22 cellular contexts compared by ENCODE assay signal in the genomic region with DNA sequence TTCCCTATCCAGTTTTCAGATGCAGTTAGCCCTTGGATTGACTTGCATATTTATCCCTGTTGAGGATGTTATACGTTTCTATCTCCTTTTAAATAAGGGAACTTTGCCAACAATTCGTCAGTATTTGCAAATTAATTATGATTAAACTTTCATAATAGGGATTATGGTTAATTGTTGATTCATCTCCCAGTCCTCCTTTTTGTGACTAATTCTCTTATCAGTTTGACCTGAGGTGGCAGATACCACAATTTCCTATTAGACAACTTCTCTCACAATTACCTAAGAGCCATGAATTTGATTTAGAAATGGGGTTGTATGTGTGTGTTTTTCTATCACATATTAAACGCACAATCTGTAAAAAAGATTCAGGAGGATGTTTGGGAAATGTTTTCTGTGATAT.
DNase-seq lines count a peak whose midpoint lies in the region; ATAC-seq and TF ChIP-seq lines count a peak whose summit lies in the region.
"Had no signal": no experiment of that assay in that cellular context is flagged by ENCODE, and none has a peak within 500 bp of the region (broad histone marks: within the 10 kb centered on the region; RNA-seq: fewer than 3 reads in every experiment).

No MANE protein-coding gene starts in this region.

- no peaks in the 10 kb centered on the region for H3K79me2 ChIP-seq in PC-9 (ENCODE audit: low read depth)
- H3K79me2 ChIP-seq in trophoblast cell (ENCODE audit: control insufficient read depth, insufficient read depth, low read length, poor library complexity), result no peaks in the 10 kb centered on the region

- no peak overlapping the region for H2AK5ac ChIP-seq in trophoblast cell (ENCODE audit: low read length)

- no peak overlapping the region for H3K9ac ChIP-seq in trophoblast cell (ENCODE audit: low read length)
- H3K9ac ChIP-seq: KMS-11 had no signal

- no peak overlapping the region for H3K18ac ChIP-seq in trophoblast cell (ENCODE audit: low read length)

- no peak overlapping the region for H3K23ac ChIP-seq in trophoblast cell (ENCODE audit: low read length)

- H3K4me3 ChIP-seq in left ventricle myocardium inferior (no peak overlapping the region), right cardiac atrium (ENCODE audit: low read length) (no peak overlapping the region), PC-9 (no peak overlapping the region), epithelial cell of esophagus (ENCODE audit: low read length) (no peak overlapping the region), trophoblast cell (ENCODE audit: low read depth, low read length) (no peak overlapping the region)
- H3K4me3 ChIP-seq: SJSA1 had no signal

- CTCF ChIA-PET in PC-9 (lab: Charles Lee), result no interaction called here

- H4K91ac ChIP-seq in trophoblast cell (ENCODE audit: low read depth, low read length), result no peak overlapping the region

- H3K4me1 ChIP-seq in left ventricle myocardium inferior (peaks cover 28% of the 10 kb centered on the region), right cardiac atrium (ENCODE audit: control insufficient read depth, insufficient read depth, low read length) (no peaks in the 10 kb centered on the region), PC-9 (replicated peaks; ENCODE audit: insufficient read depth) (peaks cover 8% of the 10 kb centered on the region), trophoblast cell (ENCODE audit: control insufficient read depth in 1 of 2, insufficient read depth in 2 of 2, low read length in 2 of 2) (no peaks in the 10 kb centered on the region)

- WGBS in right cardiac atrium, result 21% methylated on average over 3 of the region's 3 CpGs
- no CpG with 5 or more reads among the region's 3 CpGs for WGBS in trophoblast cell (ENCODE audit: extremely low coverage, insufficient coverage, insufficient read length)

- no peak overlapping the region for H2BK12ac ChIP-seq in trophoblast cell (ENCODE audit: low read length)

- H3K27me3 ChIP-seq in left ventricle myocardium inferior (ENCODE audit: low read depth) (no peaks in the 10 kb centered on the region), right cardiac atrium (ENCODE audit: control insufficient read depth, insufficient read depth) (no peaks in the 10 kb centered on the region), PC-9 (ENCODE audit: insufficient read depth, low read depth) (no peaks in the 10 kb centered on the region), trophoblast cell (ENCODE audit: insufficient read depth, low read length) (no peaks in the 10 kb centered on the region)
- H3K27me3 ChIP-seq: SJSA1 had no signal

- H3K79me1 ChIP-seq in trophoblast cell (ENCODE audit: low read length), result no peaks in the 10 kb centered on the region

- H2AFZ ChIP-seq in PC-9 (peak overlapping the region; percentile 17; the same call in 1 of the 2 replicates), trophoblast cell (ENCODE audit: insufficient read depth, low read length, poor library complexity) (no peak overlapping the region)

- peak overlapping the region; percentile 7 for H3K27ac ChIP-seq in left ventricle myocardium inferior (replicated peaks)
- no peak overlapping the region for H3K27ac ChIP-seq in right cardiac atrium (ENCODE audit: low read length)
- no peak overlapping the region for H3K27ac ChIP-seq in PC-9
- H3K27ac ChIP-seq in trophoblast cell (ENCODE audit: low read depth, low read length), result no peak overlapping the region
- H3K27ac ChIP-seq: KMS-11, SJSA1 had no signal

- H3K4ac ChIP-seq in trophoblast cell (ENCODE audit: low read depth, low read length), result no peak overlapping the region

- H4K12ac ChIP-seq in trophoblast cell (ENCODE audit: low read depth, low read length), result no peak overlapping the region

- intact Hi-C loops in left ventricle myocardium inferior (cut with micrococcal nuclease) (no loop called here), right cardiac atrium (cut with DNase I) (no loop called here), PC-9 (cut with micrococcal nuclease; ENCODE audit: unreplicated experiment) (no loop called here)

- H4K20me1 ChIP-seq in PC-9 (ENCODE audit: insufficient read depth), result no peaks in the 10 kb centered on the region

- no peaks in the 10 kb centered on the region for H3K4me1 Mint-ChIP-seq in activated T-helper 17 cell treated with anti-CD3 and anti-CD28 coated beads, Interleukin-2, amount 50 U/mL, for 72 hours
- H3K4me1 Mint-ChIP-seq: B cell, CD14-positive monocyte had no signal

- no peaks in the 10 kb centered on the region for H3K36me3 Mint-ChIP-seq in activated T-helper 17 cell treated with anti-CD3 and anti-CD28 coated beads, Interleukin-2, amount 50 U/mL, for 72 hours (ENCODE audit: low read depth)
- H3K36me3 Mint-ChIP-seq: CD14-positive monocyte had no signal

- no peak overlapping the region for H3K4me3 Mint-ChIP-seq in activated T-helper 17 cell treated with anti-CD3 and anti-CD28 coated beads, Interleukin-2, amount 50 U/mL, for 72 hours
- H3K4me3 Mint-ChIP-seq: B cell, CD14-positive monocyte had no signal

- H3K36me3 ChIP-seq in left ventricle myocardium inferior, result peaks cover 50% of the 10 kb centered on the region
- H3K36me3 ChIP-seq in PC-9 (ENCODE audit: low read depth), result no peaks in the 10 kb centered on the region
- H3K36me3 ChIP-seq in trophoblast cell (ENCODE audit: control insufficient read depth in 1 of 2, insufficient read depth in 2 of 2, low read length in 2 of 2), result no peaks in the 10 kb centered on the region
- H3K36me3 ChIP-seq: SJSA1 had no signal

- H3K4me2 ChIP-seq in PC-9, result 0 out of 2 replicates have a peak overlapping the region, but pooled peaks have one; percentile 2
- H3K4me2 ChIP-seq in trophoblast cell (ENCODE audit: low read length), result no peak overlapping the region
- H3K4me2 ChIP-seq: KMS-11 had no signal

- no peak for DNase-seq in left ventricle myocardium inferior
- no peak for DNase-seq in right cardiac atrium
- no peak for DNase-seq in PC-9
- peak; percentile 12 for DNase-seq in epithelial cell of esophagus (ENCODE audit: low read depth)
- DNase-seq in DMS 273 treated with DMSO at 0.1 percent for 48 hours (lab: John Stamatoyannopoulos, UW), result no peak
- no peak for DNase-seq in trophoblast cell
- DNase-seq: DMS53, EL, GF-D8, IMR-90, NCI-H1417 treated with DMSO at 0.1 percent for 48 hours, NCI-H2029 treated with DMSO at 0.1 percent for 48 hours, NCI-H2171, NCI-H446, NCI-H526 treated with DMSO at 0.1 percent for 48 hours, OCI-M1 had no signal

- H3K27me3 Mint-ChIP-seq in activated T-helper 17 cell treated with anti-CD3 and anti-CD28 coated beads, Interleukin-2, amount 50 U/mL, for 72 hours, result peaks cover 19% of the 10 kb centered on the region
- H3K27me3 Mint-ChIP-seq: B cell had no signal

- H3F3A ChIP-seq in PC-9 (ENCODE audit: insufficient read depth, low read depth), result no peaks in the 10 kb centered on the region

- H3K14ac ChIP-seq in trophoblast cell (ENCODE audit: low read length), result no peak overlapping the region

- no peak overlapping the region for H2BK120ac ChIP-seq in trophoblast cell (ENCODE audit: insufficient read depth, low read length, poor library complexity)

- no peak for TF ChIP-seq CTCF in left ventricle myocardium inferior (IDR thresholded peaks at IDR 0.05; ENCODE audit: borderline replicate concordance)
- TF ChIP-seq CTCF in PC-9 (conservative IDR thresholded peaks at IDR 0.05), result no peak
- no peak for TF ChIP-seq CTCF in epithelial cell of esophagus (IDR thresholded peaks at IDR 0.05; ENCODE audit: insufficient read depth, low read depth, low read length, missing control alignments)

- BruUV-seq in PC-9 (replicated peaks; lab: Mats Ljungman, UMichigan), result no TSS peak

- no peak overlapping the region for H2BK5ac ChIP-seq in trophoblast cell (ENCODE audit: low read depth, low read length, poor library complexity)

- H3K9me2 ChIP-seq in PC-9 (ENCODE audit: insufficient read depth), result no peaks in the 10 kb centered on the region

- H4K8ac ChIP-seq in trophoblast cell (ENCODE audit: low read depth, low read length), result no peak overlapping the region

- no peaks in the 10 kb centered on the region for H3K9me3 ChIP-seq in left ventricle myocardium inferior (replicated peaks)
- no peaks in the 10 kb centered on the region for H3K9me3 ChIP-seq in right cardiac atrium (ENCODE audit: control insufficient read depth, low read length)
- H3K9me3 ChIP-seq in PC-9 (ENCODE audit: insufficient read depth, low read depth), result no peaks in the 10 kb centered on the region
- H3K9me3 ChIP-seq in trophoblast cell (ENCODE audit: insufficient read depth, low read depth, low read length), result no peaks in the 10 kb centered on the region
- H3K9me3 ChIP-seq: SJSA1 had no signal

- ATAC-seq in right cardiac atrium, result no peak
- no peak for ATAC-seq in activated T-helper 17 cell treated with anti-CD3 and anti-CD28 coated beads, Interleukin-2, amount 50 U/mL, for 72 hours (replicated peaks)
- ATAC-seq: Right ventricle myocardium inferior had no signal

- POLR2A ChIA-PET in PC-9 (lab: Charles Lee; ENCODE audit: unreplicated experiment), result no interaction called here

- H3K9me3 Mint-ChIP-seq in activated T-helper 17 cell treated with anti-CD3 and anti-CD28 coated beads, Interleukin-2, amount 50 U/mL, for 72 hours, result no peaks in the 10 kb centered on the region

- no peak overlapping the region for H3K27ac Mint-ChIP-seq in activated T-helper 17 cell treated with anti-CD3 and anti-CD28 coated beads, Interleukin-2, amount 50 U/mL, for 72 hours
- H3K27ac Mint-ChIP-seq: B cell, CD14-positive monocyte had no signal
